8 cellular contexts compared by ENCODE assay signal in the genomic region with DNA sequence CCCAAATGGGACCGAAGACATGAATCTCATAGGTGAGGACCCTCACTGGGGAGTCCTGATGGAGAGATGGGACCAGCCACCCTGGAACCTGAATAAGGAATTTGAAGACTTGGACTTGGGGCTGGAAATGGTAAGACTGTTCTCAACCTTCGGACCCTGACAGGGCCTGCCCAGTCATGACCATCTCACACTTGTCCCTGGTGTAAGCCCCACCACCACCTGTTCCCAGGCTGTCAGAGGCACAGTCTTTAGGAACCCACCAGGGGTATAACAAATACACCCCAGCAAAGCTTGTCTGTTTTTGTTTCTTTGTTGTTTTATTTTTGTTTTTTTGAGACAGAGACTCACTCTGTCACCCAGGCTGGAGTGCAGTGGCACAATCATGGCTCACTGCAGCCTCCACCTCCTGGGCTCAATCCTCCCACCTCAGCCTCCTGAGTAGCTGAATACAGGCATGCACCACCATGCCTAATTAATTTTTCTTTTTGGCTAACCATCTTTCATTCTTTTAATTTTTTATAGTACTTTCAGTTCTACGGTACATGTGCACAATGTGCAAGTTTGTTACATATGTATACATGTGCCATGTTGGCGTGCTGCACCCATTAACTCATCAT.
"Had no signal": no experiment of that assay in that cellular context is flagged by ENCODE, and none has a peak within 500 bp of the region (broad histone marks: within the 10 kb centered on the region; RNA-seq: fewer than 3 reads in every experiment).

No MANE protein-coding gene starts in this region.

- H3K4me1 ChIP-seq: HAP-1 had no signal

- H3K4me3 ChIP-seq: HAP-1 had no signal

- ATAC-seq: HCT116 had no signal

- H3K9me3 ChIP-seq: HAP-1 had no signal

- H3K9ac ChIP-seq: KMS-11 had no signal

- H3K27ac ChIP-seq: HL-60, KMS-11 had no signal

- H3K4me2 ChIP-seq: KMS-11 had no signal

- H3K36me3 ChIP-seq: HAP-1 had no signal

- DNase-seq: GOT3, H7, HFFc6, KBM-7 had no signal
